In the genomic region with DNA sequence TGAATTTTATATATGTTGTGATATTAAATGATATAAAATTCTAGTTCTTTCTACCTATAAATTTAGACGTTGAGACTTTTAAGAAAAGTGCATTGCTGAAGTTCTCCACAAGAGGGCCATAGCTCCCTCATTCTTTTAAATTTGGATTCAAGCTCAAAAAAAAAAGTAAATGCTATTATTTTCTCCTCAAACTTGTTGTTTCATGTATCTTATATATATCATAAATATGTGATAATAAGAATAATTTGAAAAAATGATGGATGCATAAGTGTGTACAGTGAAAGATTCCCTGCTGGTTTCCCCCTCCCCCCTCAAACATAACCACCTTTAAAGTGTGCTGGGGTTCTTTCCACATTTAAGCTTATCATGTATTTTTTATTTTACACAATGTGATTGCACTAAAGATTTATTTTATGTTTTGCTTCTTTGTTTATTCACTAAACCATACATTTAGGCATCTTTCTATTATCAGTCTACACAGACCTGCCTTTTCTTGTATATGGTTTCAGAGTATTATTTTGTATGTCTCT, we compare ENCODE assay signal across 8 cellular contexts.
DNase-seq lines count a peak whose midpoint lies in the region; ATAC-seq and TF ChIP-seq lines count a peak whose summit lies in the region.

No MANE protein-coding gene starts in this region.

- POLR2A ChIA-PET in OCI-LY7 (lab: Charles Lee), result interaction anchor here (0.9 to 1.0 kb wide), 2 partner anchors 57 to 647 kb away, joined by 3 read pairs; no protein-coding TSS in a partner anchor

- peak; percentile 8 for DNase-seq in AG08396 (ENCODE audit: low spot score)
- peak; percentile 16 for DNase-seq in OCI-LY7 (ENCODE audit: low spot score)
- DNase-seq in fibroblast of lung (ENCODE audit: low read depth in 2 of 2), result peak in 1 of 2 donors; percentile 67
- peak; percentile 28 for DNase-seq in stromal cell of bone marrow (ENCODE audit: low read depth)
- DNase-seq in G401 (ENCODE audit: low spot score), result no peak
- DNase-seq in posterior vena cava (ENCODE audit: low spot score), result no peak

- H4K20me1 ChIP-seq in OCI-LY7 (ENCODE audit: insufficient read depth, low read length) (no peaks in the 10 kb centered on the region), fibroblast of lung (ENCODE audit: control insufficient read depth, extremely low read depth, insufficient read depth, low read length) (no peaks in the 10 kb centered on the region)

- no peaks in the 10 kb centered on the region for H3K9me2 ChIP-seq in OCI-LY7 (ENCODE audit: insufficient read depth, low read length)

- H3K27me3 ChIP-seq in fibroblast of lung (ENCODE audit: control insufficient read depth, insufficient read depth, low read length), result no peaks in the 10 kb centered on the region

- H3K79me2 ChIP-seq in OCI-LY7 (ENCODE audit: insufficient read depth, low read depth, low read length), result no peaks in the 10 kb centered on the region
- H3K79me2 ChIP-seq in fibroblast of lung (ENCODE audit: control insufficient read depth, insufficient read depth, low read length), result no peaks in the 10 kb centered on the region

- H3K4me2 ChIP-seq in OCI-LY7 (ENCODE audit: low read length) (no peak overlapping the region), fibroblast of lung (ENCODE audit: extremely low read depth, insufficient read depth, low read length) (no peak overlapping the region)

- no peak for ATAC-seq in GM21825 (IDR thresholded peaks at IDR 0.05; ENCODE audit: unreplicated experiment)

- H3K27ac ChIP-seq in OCI-LY7 (ENCODE audit: low read depth, low read length, poor library complexity, severe bottlenecking) (no peak overlapping the region), fibroblast of lung (ENCODE audit: insufficient read depth, low read length) (no peak overlapping the region)

- H3K9ac ChIP-seq in fibroblast of lung (ENCODE audit: insufficient read depth, low read length), result no peak overlapping the region

- no TSS peak for BruUV-seq in OCI-LY7 (replicated peaks; lab: Mats Ljungman, UMichigan)

- no peak overlapping the region for H2AFZ ChIP-seq in OCI-LY7 (ENCODE audit: low read length)
- no peak overlapping the region for H2AFZ ChIP-seq in fibroblast of lung (ENCODE audit: low read length)

- no peaks in the 10 kb centered on the region for H3K9me3 ChIP-seq in OCI-LY7 (ENCODE audit: low read length)
- no peaks in the 10 kb centered on the region for H3K9me3 ChIP-seq in fibroblast of lung (ENCODE audit: control insufficient read depth, insufficient read depth, low read depth, low read length)

- intact Hi-C loops in OCI-LY7 (cut with micrococcal nuclease; ENCODE audit: unreplicated experiment), result no loop called here
- intact Hi-C loops in posterior vena cava (cut with DNase I), result no loop called here

- CTCF ChIA-PET in OCI-LY7 (lab: Charles Lee; ENCODE audit: unreplicated experiment), result no interaction called here

- H3K36me3 ChIP-seq in OCI-LY7 (ENCODE audit: insufficient read depth, low read length), result no peaks in the 10 kb centered on the region
- no peaks in the 10 kb centered on the region for H3K36me3 ChIP-seq in fibroblast of lung (ENCODE audit: control insufficient read depth, insufficient read depth, low read length)

- H3K4me3 ChIP-seq in OCI-LY7 (ENCODE audit: low read depth, low read length, poor library complexity, severe bottlenecking) (no peak overlapping the region), fibroblast of lung (replicated peaks in 1 of 4; ENCODE audit: control extremely low read depth in 1 of 4, insufficient read depth in 1 of 4, low read depth in 3 of 4, low read length in 4 of 4) (no peak overlapping the region)

- TF ChIP-seq CTCF in GM12872 (IDR thresholded peaks at IDR 0.05; ENCODE audit: insufficient read depth, low read depth, low read length) (peak; percentile 60), OCI-LY7 (conservative IDR thresholded peaks at IDR 0.05; ENCODE audit: low read length) (peak; percentile 86), fibroblast of lung (conservative IDR thresholded peaks at IDR 0.05 in 1 of 2, IDR thresholded peaks at IDR 0.05 in 1 of 2; ENCODE audit: low read depth in 1 of 2, low read length in 2 of 2) (peak; percentile 73 to 75)

- in situ Hi-C loops in G401 (cut with HindIII; ENCODE audit: low sequenced_read_pairs), result no loop called here

- H3K4me1 ChIP-seq in OCI-LY7 (ENCODE audit: insufficient read depth, low read length, poor library complexity, severe bottlenecking), result no peaks in the 10 kb centered on the region
- H3K4me1 ChIP-seq in fibroblast of lung (ENCODE audit: control insufficient read depth, extremely low read depth, insufficient read depth, low read length), result no peaks in the 10 kb centered on the region

Comparison
In these comparisons a context has a peak if more than half of its experiments do, and no peak if none do; other contexts are left out.
1. DNase-seq: peak in AG08396 (single experiment), OCI-LY7 (single experiment) and stromal cell of bone marrow (single experiment); none in G401 (single experiment) and posterior vena cava (single experiment).
2. Peak in every context shown above with its lines, with median percentiles within 50 percentile points of each other: CTCF ChIP-seq.